11 cellular contexts compared by ENCODE assay signal in genomic region chrX:41457618-41458192, GRCh38. TPM values are rescaled to one million over a fixed set of nuclear protein-coding genes. Genes with fewer than 3 reads are reported as not detected.
DNase-seq lines count a peak whose midpoint lies in the region; ATAC-seq, FAIRE-seq and TF ChIP-seq lines count a peak whose summit lies in the region.
"Had no signal": no experiment of that assay in that cellular context is flagged by ENCODE, and none has a peak within 500 bp of the region (broad histone marks: within the 10 kb centered on the region; RNA-seq: fewer than 3 reads in every experiment).

No MANE protein-coding gene starts in this region.

- peak; percentile 26 for DNase-seq in GM20000 (ENCODE audit: low spot score)
- peak; percentile 36 for DNase-seq in RPMI8226
- no peak for DNase-seq in foreskin fibroblast
- DNase-seq in stimulated activated naive CD4-positive, alpha-beta T cell (lab: John Stamatoyannopoulos, UW), result no peak
- no peak for DNase-seq in Right ventricle myocardium superior
- no peak for DNase-seq in stomach
- DNase-seq: NCI-H2171 treated with DMSO at 0.1 percent for 48 hours, T1000 had no signal

- intact Hi-C loops in Right ventricle myocardium superior (cut with DNase I) (no loop called here), stomach (cut with DNase I; ENCODE audit: low total_unique reads) (no loop called here)

- no peak for ATAC-seq in Right ventricle myocardium superior (ENCODE audit: poor library complexity)
- ATAC-seq in GM21737 (IDR thresholded peaks at IDR 0.05; ENCODE audit: unreplicated experiment), result no peak

- 54 to 67% (median 57%) methylated on average over 7 of the region's 7 CpGs for WGBS in stomach, 5 donors

- no peaks in the 10 kb centered on the region for H3K36me3 ChIP-seq in stomach

- peak; percentile 61 for FAIRE-seq in G401.6 (lab: Jason Lieb, UNC)

- peaks cover 0 to 13% (median 6%) of the 10 kb centered on the region in 4 donors for H3K9me3 ChIP-seq in stomach

- no peak for TF ChIP-seq CTCF in GM20000 (IDR thresholded peaks at IDR 0.05; ENCODE audit: extremely low read depth, missing control alignments)
- TF ChIP-seq CTCF in foreskin fibroblast (IDR thresholded peaks at IDR 0.05; ENCODE audit: low read depth, low read length), result peak; percentile 8
- TF ChIP-seq CTCF in stomach (IDR thresholded peaks at IDR 0.05), result no peak

- no peak overlapping the region for H3K27ac ChIP-seq in stomach
- H3K27ac ChIP-seq: parathyroid adenoma had no signal

- TF ChIP-seq POLR2A in stomach (IDR thresholded peaks at IDR 0.05), result no peak

- no peaks in the 10 kb centered on the region for H3K27me3 ChIP-seq in stomach

- no peak for TF ChIP-seq EP300 in stomach (IDR thresholded peaks at IDR 0.05)

- H3K4me3 ChIP-seq in foreskin fibroblast (ENCODE audit: low read depth in 1 of 2, low read length in 2 of 2), result no peak overlapping the region
- no peak overlapping the region for H3K4me3 ChIP-seq in stomach

- no peaks in the 10 kb centered on the region for H3K4me1 ChIP-seq in stomach

RNA-seq across cellular contexts. Expression of gene NYX, which starts 10.6 kb away (rescaled TPM):
- total RNA-seq in Right ventricle myocardium superior (not detected), stomach (not detected)
- polyA plus RNA-seq in stomach, result not detected

Comparison
In these comparisons a context has a peak if more than half of its experiments do, and no peak if none do; other contexts are left out.
1. DNase-seq: peak in GM20000 (single experiment) and RPMI8226 (single experiment); none in foreskin fibroblast (0 of 2), stimulated activated naive CD4-positive, alpha-beta T cell (0 of 6), Right ventricle myocardium superior (single experiment) and stomach (single experiment).